16 cellular contexts compared by ENCODE assay signal in the genomic region with DNA sequence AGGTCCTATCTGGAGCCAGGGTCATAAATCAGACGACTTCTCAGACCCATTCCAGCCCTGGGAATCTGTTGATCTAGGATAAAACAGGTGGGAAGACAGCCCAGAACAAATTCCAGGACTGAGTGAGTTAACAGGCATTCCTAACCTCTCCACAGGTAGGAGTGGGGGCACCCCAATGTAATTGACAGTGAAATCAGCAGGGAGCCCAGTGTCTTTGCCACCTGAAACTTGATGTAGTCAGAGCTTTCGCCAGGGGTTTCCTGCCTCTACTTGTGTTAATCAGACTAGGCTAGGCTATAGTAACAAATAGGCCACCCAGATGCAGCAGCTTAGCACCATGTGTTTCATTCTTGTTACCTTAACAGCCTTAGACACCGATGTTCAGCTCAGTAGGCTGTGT. TPM values are rescaled to one million over a fixed set of nuclear protein-coding genes. Genes with fewer than 3 reads are reported as not detected.
DNase-seq lines count a peak whose midpoint lies in the region; ATAC-seq and TF ChIP-seq lines count a peak whose summit lies in the region.
"Had no signal": no experiment of that assay in that cellular context is flagged by ENCODE, and none has a peak within 500 bp of the region (broad histone marks: within the 10 kb centered on the region; RNA-seq: fewer than 3 reads in every experiment).

No MANE protein-coding gene starts in this region.

- DNase-seq in left cardiac atrium (peak; percentile 2), left ventricle myocardium superior (no peak), islet precursor cell (peak; percentile 61), uterus (no peak), superior temporal gyrus (ENCODE audit: extremely low spot score) (no peak), GF-D8 (lab: John Stamatoyannopoulos, UW) (no peak)
- DNase-seq: CD8-positive, alpha-beta T cell; HCEC 1CT; KG1; NCI-H1048; NCI-H146; NCI-H524 had no signal

- H3K9me3 ChIP-seq in uterus, result no peaks in the 10 kb centered on the region
- H3K9me3 ChIP-seq: BLaER1 had no signal

- H3K4me3 ChIP-seq in uterus, result no peak overlapping the region
- H3K4me3 ChIP-seq: BLaER1 had no signal

- no peaks in the 10 kb centered on the region for H3K27me3 ChIP-seq in uterus
- H3K27me3 ChIP-seq: BLaER1 had no signal

- TF ChIP-seq CTCF in VCaP (conservative IDR thresholded peaks at IDR 0.05) (no peak), uterus (IDR thresholded peaks at IDR 0.05) (no peak)

- no peak for TF ChIP-seq POLR2A in uterus (IDR thresholded peaks at IDR 0.05)

- H3K27ac ChIP-seq in VCaP (peak overlapping the region; percentile 54; the same call in 1 of the 2 replicates), uterus (peak overlapping the region; percentile 96 to 99)
- H3K27ac ChIP-seq: BLaER1, HL-60 had no signal

- no peak for ATAC-seq in left cardiac atrium
- ATAC-seq in left ventricle myocardium superior, result no peak
- ATAC-seq in HG03342 (IDR thresholded peaks at IDR 0.05; ENCODE audit: unreplicated experiment), result no peak
- ATAC-seq: CD8-positive, alpha-beta T cell had no signal

- H3K4me1 ChIP-seq in uterus, result peaks cover 9 to 20% of the 10 kb centered on the region in 2 donors

- no peaks in the 10 kb centered on the region for H3K36me3 ChIP-seq in uterus
- H3K36me3 ChIP-seq: BLaER1 had no signal

- intact Hi-C loops in left cardiac atrium (cut with DNase I), result no loop called here
- intact Hi-C loops in left ventricle myocardium superior (cut with micrococcal nuclease), result no loop called here
- intact Hi-C loops in uterus (cut with DNase I; ENCODE audit: low total_unique reads), result no loop called here

RNA-seq across cellular contexts. Expression of a gene that starts 2.7 kb away (rescaled TPM):
- total RNA-seq in left cardiac atrium, result 100 to 1,000 TPM; 120 to 149 TPM
- 102 TPM for total RNA-seq in left ventricle myocardium superior
- 10 to 100 TPM; 64.8 to 97.0 (median 71.7) TPM for total RNA-seq in uterus

Comparison
In these comparisons a context has a peak if more than half of its experiments do, and no peak if none do; other contexts are left out.
1. DNase-seq: peak in left cardiac atrium (single experiment) and islet precursor cell (single experiment); none in left ventricle myocardium superior (single experiment), uterus (0 of 2), superior temporal gyrus (single experiment) and GF-D8 (single experiment).